In genomic region chr4:76011700-76012387, GRCh38 we compare ENCODE assay signal across 8 cellular contexts. TPM values are rescaled to one million over a fixed set of nuclear protein-coding genes. Genes with fewer than 3 reads are reported as not detected.
A peak's percentile ranks its signal among the peaks of the same experiment; 100 is the strongest.
DNase-seq lines count a peak whose midpoint lies in the region; ATAC-seq, FAIRE-seq and TF ChIP-seq lines count a peak whose summit lies in the region.

No MANE protein-coding gene starts in this region.

- no TSS peak for BruUV-seq in PC-3 (replicated peaks; lab: Mats Ljungman, UMichigan)

- H3K36me3 ChIP-seq in H7 (replicated peaks; ENCODE audit: control insufficient read depth, insufficient read depth, low read length): no peaks in the 10 kb centered on the region
- no peaks in the 10 kb centered on the region for H3K36me3 ChIP-seq in PC-3 (ENCODE audit: low read depth, low read length)

- no peak; the same call in 1 of the 2 replicates for ATAC-seq in PC-3

- H4K20me1 ChIP-seq in PC-3 (ENCODE audit: low read length): no peaks in the 10 kb centered on the region

- no peaks in the 10 kb centered on the region; the same call in 1 of the 2 replicates for H3K27me3 ChIP-seq in H7 (ENCODE audit: control insufficient read depth, insufficient read depth, low read length)
- H3K27me3 ChIP-seq in PC-3 (ENCODE audit: low read length): no peaks in the 10 kb centered on the region

- TF ChIP-seq CTCF in PC-3 (conservative IDR thresholded peaks at IDR 0.05; ENCODE audit: low read depth, low read length): no peak

- H3K79me2 ChIP-seq in PC-3 (ENCODE audit: low read length): no peaks in the 10 kb centered on the region

- POLR2A ChIA-PET in PC-3 (lab: Charles Lee; ENCODE audit: unreplicated experiment): no interaction called here

- no peaks in the 10 kb centered on the region for H3K9me3 ChIP-seq in PC-3 (ENCODE audit: low read length)

- peaks cover 38% of the 10 kb centered on the region for H3K4me1 ChIP-seq in PC-3 (ENCODE audit: insufficient read depth, low read length)

- CTCF ChIA-PET in PC-3 (lab: Charles Lee): no interaction called here

- DNase-seq in GM12892 (ENCODE audit: insufficient read length): peak; percentile 41
- DNase-seq in H7: peak; percentile 63
- DNase-seq in PC-3: peak; percentile 61
- DNase-seq in globus pallidus (ENCODE audit: low spot score): peak; percentile 16
- peak; percentile 55 for DNase-seq in smooth muscle cell of the brain vasculature (ENCODE audit: low read depth, low spot score)
- no peak for DNase-seq in glomerular visceral epithelial cell (ENCODE audit: extremely low spot score)
- no peak for DNase-seq in activated naive CD4-positive, alpha-beta T cell (lab: John Stamatoyannopoulos, UW)
- DNase-seq in kidney glomerular epithelial cell (lab: John Stamatoyannopoulos, UW): no peak

- H3K4me3 ChIP-seq in H7 (ENCODE audit: insufficient read depth, low read depth, low read length) (no peak overlapping the region), PC-3 (ENCODE audit: low read length) (no peak overlapping the region)

- H3K4me2 ChIP-seq in PC-3 (ENCODE audit: low read length): peak overlapping the region; percentile 49

- FAIRE-seq in GM12892 (lab: Jason Lieb, UNC): peak; percentile 27

- H3K27ac ChIP-seq in PC-3 (ENCODE audit: low read length): peak overlapping the region; percentile 14; the same call in 1 of the 2 replicates

- intact Hi-C loops in PC-3 (cut with micrococcal nuclease): no loop called here

- H3K9me2 ChIP-seq in PC-3 (replicated peaks; ENCODE audit: low read length): no peaks in the 10 kb centered on the region

- no peak overlapping the region for H3K9ac ChIP-seq in PC-3 (ENCODE audit: low read length)

- peak overlapping the region; percentile 74 for H2AFZ ChIP-seq in PC-3 (ENCODE audit: low read length)

- H3F3A ChIP-seq in PC-3 (ENCODE audit: low read length, unreplicated experiment): no peaks in the 10 kb centered on the region

- TF ChIP-seq POLR2A in GM12892 (IDR thresholded peaks at IDR 0.05; ENCODE audit: low read depth, low read length): no peak

RNA-seq across cellular contexts. Expression of gene CXCL9, which starts 4.5 kb away (rescaled TPM):
- 0.64 TPM for polyA plus RNA-seq in GM12892 (2012; ENCODE audit: missing spikeins)
- not detected in 2 replicates for total RNA-seq in H7 (2014; rRNA removed; shearing (Covaris generic))
- total RNA-seq in PC-3 (2014; rRNA removed): not detected in 2 replicates

RNA-seq across cellular contexts. Expression of gene CXCL10, which starts 11.5 kb away (rescaled TPM):
- 30.0 TPM for polyA plus RNA-seq in GM12892 (2012; ENCODE audit: missing spikeins)
- not detected in 2 replicates for total RNA-seq in H7 (2014; rRNA removed; shearing (Covaris generic))
- total RNA-seq in PC-3 (2014; rRNA removed): 0.81 TPM in 1 of 2 replicates, not detected in the other

RNA-seq across cellular contexts. Expression of gene SDAD1, which starts 21.1 kb away (rescaled TPM):
- 23.3 TPM for polyA plus RNA-seq in GM12892 (2012; ENCODE audit: missing spikeins)
- total RNA-seq in H7 (2014; rRNA removed; shearing (Covaris generic)): 31.1 and 39.4 TPM in 2 replicates
- 29.2 and 34.1 TPM in 2 replicates for total RNA-seq in PC-3 (2014; rRNA removed)

RNA-seq across cellular contexts. Expression of gene CXCL11, which starts 24.0 kb away (rescaled TPM):
- polyA plus RNA-seq in GM12892 (2012; ENCODE audit: missing spikeins): not detected
- total RNA-seq in H7 (2014; rRNA removed; shearing (Covaris generic)): not detected in 2 replicates
- 0.46 TPM in 1 of 2 replicates, not detected in the other for total RNA-seq in PC-3 (2014; rRNA removed)

Comparison
In these comparisons a context has a peak if more than half of its experiments do, and no peak if none do; other contexts are left out.
1. DNase-seq: peak in GM12892 (single experiment), H7 (single experiment), PC-3 (single experiment), globus pallidus (single experiment) and smooth muscle cell of the brain vasculature (single experiment); none in glomerular visceral epithelial cell (single experiment), activated naive CD4-positive, alpha-beta T cell (0 of 4) and kidney glomerular epithelial cell (single experiment).